2 cellular contexts compared by ENCODE assay signal in the genomic region with DNA sequence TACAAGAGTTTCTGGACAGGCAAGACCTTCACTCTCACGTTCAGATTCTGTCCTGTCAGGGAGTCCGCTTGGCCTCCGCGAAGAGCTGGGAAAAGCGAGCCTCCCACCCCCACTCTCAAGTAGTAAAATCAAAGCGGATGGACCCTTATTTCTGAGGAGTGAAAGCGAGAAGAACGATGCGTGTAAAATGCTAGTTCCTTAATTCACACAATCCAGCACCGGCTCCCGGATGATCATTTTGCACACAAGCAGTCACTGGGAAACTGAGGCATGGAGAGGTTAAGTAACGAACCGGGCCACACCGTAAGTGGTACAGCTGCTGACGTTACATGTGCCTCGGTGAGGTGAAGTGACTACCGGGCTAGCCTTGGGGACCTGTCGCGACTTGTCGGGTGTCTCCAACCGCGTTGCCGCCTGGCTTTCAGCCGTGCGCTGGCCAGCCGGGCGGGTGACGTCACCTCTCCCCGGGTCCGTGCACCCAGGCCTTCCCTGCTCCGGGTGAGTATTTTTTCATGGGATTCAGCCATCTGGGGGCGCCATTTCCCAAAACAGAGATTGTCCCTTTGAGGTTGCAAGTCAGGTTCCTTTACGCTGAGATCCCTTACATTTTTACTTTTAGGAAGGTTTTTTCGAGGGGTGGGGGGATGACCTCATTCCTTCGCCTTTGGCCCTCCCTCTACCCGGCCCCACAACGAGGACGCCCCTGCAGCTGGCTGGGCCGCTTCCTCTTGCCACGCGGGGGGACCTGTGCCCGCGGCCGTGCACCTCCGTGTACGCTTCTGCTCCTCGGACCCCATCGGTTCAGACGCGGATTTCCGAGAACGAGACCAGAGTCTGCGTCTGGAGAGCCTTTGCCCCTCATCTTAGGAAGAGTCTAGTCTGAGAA.
A peak's percentile ranks its signal among the peaks of the same experiment; 100 is the strongest.
TF ChIP-seq lines count a peak whose summit lies in the region.

No MANE protein-coding gene starts in this region.

TF ChIP-seq in Ishikawa, 13 proteins besides CTCF, POLR2A, EP300 and RAD21 (continued from another document):
- TF ChIP-seq TEAD4 (IDR thresholded peaks at IDR 0.05), result no peak
- TF ChIP-seq EGR1 (IDR thresholded peaks at IDR 0.05), result no peak
- TF ChIP-seq, protein P1, sequence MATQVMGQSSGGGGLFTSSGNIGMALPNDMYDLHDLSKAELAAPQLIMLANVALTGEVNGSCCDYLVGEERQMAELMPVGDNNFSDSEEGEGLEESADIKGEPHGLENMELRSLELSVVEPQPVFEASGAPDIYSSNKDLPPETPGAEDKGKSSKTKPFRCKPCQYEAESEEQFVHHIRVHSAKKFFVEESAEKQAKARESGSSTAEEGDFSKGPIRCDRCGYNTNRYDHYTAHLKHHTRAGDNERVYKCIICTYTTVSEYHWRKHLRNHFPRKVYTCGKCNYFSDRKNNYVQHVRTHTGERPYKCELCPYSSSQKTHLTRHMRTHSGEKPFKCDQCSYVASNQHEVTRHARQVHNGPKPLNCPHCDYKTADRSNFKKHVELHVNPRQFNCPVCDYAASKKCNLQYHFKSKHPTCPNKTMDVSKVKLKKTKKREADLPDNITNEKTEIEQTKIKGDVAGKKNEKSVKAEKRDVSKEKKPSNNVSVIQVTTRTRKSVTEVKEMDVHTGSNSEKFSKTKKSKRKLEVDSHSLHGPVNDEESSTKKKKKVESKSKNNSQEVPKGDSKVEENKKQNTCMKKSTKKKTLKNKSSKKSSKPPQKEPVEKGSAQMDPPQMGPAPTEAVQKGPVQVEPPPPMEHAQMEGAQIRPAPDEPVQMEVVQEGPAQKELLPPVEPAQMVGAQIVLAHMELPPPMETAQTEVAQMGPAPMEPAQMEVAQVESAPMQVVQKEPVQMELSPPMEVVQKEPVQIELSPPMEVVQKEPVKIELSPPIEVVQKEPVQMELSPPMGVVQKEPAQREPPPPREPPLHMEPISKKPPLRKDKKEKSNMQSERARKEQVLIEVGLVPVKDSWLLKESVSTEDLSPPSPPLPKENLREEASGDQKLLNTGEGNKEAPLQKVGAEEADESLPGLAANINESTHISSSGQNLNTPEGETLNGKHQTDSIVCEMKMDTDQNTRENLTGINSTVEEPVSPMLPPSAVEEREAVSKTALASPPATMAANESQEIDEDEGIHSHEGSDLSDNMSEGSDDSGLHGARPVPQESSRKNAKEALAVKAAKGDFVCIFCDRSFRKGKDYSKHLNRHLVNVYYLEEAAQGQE (IDR thresholded peaks at IDR 0.05; ENCODE audit: low read depth), result no peak
- no peak for TF ChIP-seq CEBPB (IDR thresholded peaks at IDR 0.05)
- TF ChIP-seq YY1 (IDR thresholded peaks at IDR 0.05; ENCODE audit: low read depth), result no peak
- no peak for TF ChIP-seq NFIC (IDR thresholded peaks at IDR 0.05)
- TF ChIP-seq ZBTB7A (IDR thresholded peaks at IDR 0.05; ENCODE audit: low read depth), result no peak

TF ChIP-seq in K562, 482 proteins besides CTCF, POLR2A, EP300 and RAD21 (continued from another document):
- TF ChIP-seq, protein P2, sequence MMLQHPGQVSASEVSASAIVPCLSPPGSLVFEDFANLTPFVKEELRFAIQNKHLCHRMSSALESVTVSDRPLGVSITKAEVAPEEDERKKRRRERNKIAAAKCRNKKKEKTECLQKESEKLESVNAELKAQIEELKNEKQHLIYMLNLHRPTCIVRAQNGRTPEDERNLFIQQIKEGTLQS (IDR thresholded peaks at IDR 0.05), result peak; percentile 95
- TF ChIP-seq, protein P2 (CRISPR knock-in tag; conservative IDR thresholded peaks at IDR 0.05), result no peak
- TF ChIP-seq JUND (IDR thresholded peaks at IDR 0.05; ENCODE audit: borderline replicate concordance, low read depth, low read length) (peak; percentile 61; the same call in 1 of the 2 replicates), JUND (tag; IDR thresholded peaks at IDR 0.05; ENCODE audit: borderline replicate concordance, low read depth, low read length) (peak; percentile 75; the same call in 2 of the 3 replicates), CREB1 (IDR thresholded peaks at IDR 0.05) (0 out of 2 replicates have a peak, but pooled peaks have one; percentile 15), CREB1 (CRISPR knock-in tag; IDR thresholded peaks at IDR 0.05) (no peak), ZBED1 (IDR thresholded peaks at IDR 0.05) (peak; percentile 84; the same call in 1 of the 2 replicates)
